Comparison of ENCODE assay signal across 28 cellular contexts in genomic region chr11:83910135-83910534, GRCh38.
"Had no signal": no experiment of that assay in that cellular context is flagged by ENCODE, and none has a peak within 500 bp of the region (broad histone marks: within the 10 kb centered on the region; RNA-seq: fewer than 3 reads in every experiment).

No MANE protein-coding gene starts in this region.

- H3K27ac Mint-ChIP-seq: effector memory CD8-positive, alpha-beta T cell; immature natural killer cell; memory B cell; natural killer cell treated with Interleukin-12 subunit alpha and Interleukin-12 subunit beta and Interleukin-15 and Interleukin-18, amount 100 ng/mL, for 72 hours; stimulated activated effector memory CD8-positive, alpha-beta T cell treated with anti-CD3 and anti-CD28 coated beads, Interleukin-12 subunit alpha, Interleukin-12 subunit beta, amount 100 ng/mL, for 72 hours; type B pancreatic cell had no signal

- H3K9me3 ChIP-seq: ovary, psoas muscle, testis, tibial artery had no signal

- H3K27ac ChIP-seq: ovary, psoas muscle, testis, tibial artery had no signal

- FAIRE-seq: endometrium, frontal cortex, small intestine had no signal

- H3K9me3 Mint-ChIP-seq: type B pancreatic cell had no signal

- H3K4me1 ChIP-seq: psoas muscle, testis had no signal

- ATAC-seq: effector memory CD8-positive, alpha-beta T cell; left cardiac atrium; left ventricle myocardium superior; natural killer cell treated with Interleukin-12 subunit alpha and Interleukin-12 subunit beta and Interleukin-15 and Interleukin-18, amount 100 ng/mL, for 72 hours; psoas muscle; stimulated activated effector memory CD8-positive, alpha-beta T cell treated with anti-CD3 and anti-CD28 coated beads, Interleukin-12 subunit alpha, Interleukin-12 subunit beta, amount 100 ng/mL, for 72 hours; stimulated activated naive CD8-positive, alpha-beta T cell treated with anti-CD3 and anti-CD28 coated beads, Interleukin-15, Interleukin-2, amounts not matched to agents 100 U/mL and 50 U/mL, for 24 hours had no signal

- H3K36me3 Mint-ChIP-seq: immature natural killer cell; memory B cell; natural killer cell treated with Interleukin-12 subunit alpha and Interleukin-12 subunit beta and Interleukin-15 and Interleukin-18, amount 100 ng/mL, for 72 hours; stimulated activated effector memory CD8-positive, alpha-beta T cell treated with anti-CD3 and anti-CD28 coated beads, Interleukin-12 subunit alpha, Interleukin-12 subunit beta, amount 100 ng/mL, for 72 hours; type B pancreatic cell had no signal

- DNase-seq: caudate nucleus; cerebellar nuclear complex; cortex of kidney; effector memory CD8-positive, alpha-beta T cell; hypothalamus; immature natural killer cell; islet precursor cell; left cardiac atrium; left ventricle myocardium superior; occipital lobe; ovary; posterior cingulate gyrus; psoas muscle; retina; stimulated activated CD4-positive, alpha-beta T cell treated with anti-CD3 and anti-CD28 coated beads, Interleukin-1b, Interleukin-23, amount 100 ng/mL, for 48 hours; stimulated activated CD4-positive, alpha-beta T cell treated with anti-CD3 and anti-CD28 coated beads, Interleukin-4, amount 100 ng/mL, for 1 hour; stimulated activated naive CD8-positive, alpha-beta T cell treated with anti-CD3 and anti-CD28 coated beads, Interleukin-15, Interleukin-2, amounts not matched to agents 100 U/mL and 50 U/mL, for 24 hours; substantia nigra; testis; tibial artery had no signal

- H3K36me3 ChIP-seq: ovary, tibial artery had no signal

- H3K27me3 Mint-ChIP-seq: effector memory CD8-positive, alpha-beta T cell; natural killer cell treated with Interleukin-12 subunit alpha and Interleukin-12 subunit beta and Interleukin-15 and Interleukin-18, amount 100 ng/mL, for 72 hours; type B pancreatic cell had no signal

- H3K4me1 Mint-ChIP-seq: immature natural killer cell; memory B cell; stimulated activated effector memory CD8-positive, alpha-beta T cell treated with anti-CD3 and anti-CD28 coated beads, Interleukin-12 subunit alpha, Interleukin-12 subunit beta, amount 100 ng/mL, for 72 hours had no signal

- H3K4me3 Mint-ChIP-seq: effector memory CD8-positive, alpha-beta T cell; immature natural killer cell; memory B cell; natural killer cell treated with Interleukin-12 subunit alpha and Interleukin-12 subunit beta and Interleukin-15 and Interleukin-18, amount 100 ng/mL, for 72 hours; stimulated activated effector memory CD8-positive, alpha-beta T cell treated with anti-CD3 and anti-CD28 coated beads, Interleukin-12 subunit alpha, Interleukin-12 subunit beta, amount 100 ng/mL, for 72 hours; type B pancreatic cell had no signal

- H3K27me3 ChIP-seq: ovary, testis, tibial artery had no signal

- H3K4me3 ChIP-seq: lung, ovary, psoas muscle, testis, tibial artery had no signal
